ENCODE assay signal across 15 cellular contexts in the genomic region with DNA sequence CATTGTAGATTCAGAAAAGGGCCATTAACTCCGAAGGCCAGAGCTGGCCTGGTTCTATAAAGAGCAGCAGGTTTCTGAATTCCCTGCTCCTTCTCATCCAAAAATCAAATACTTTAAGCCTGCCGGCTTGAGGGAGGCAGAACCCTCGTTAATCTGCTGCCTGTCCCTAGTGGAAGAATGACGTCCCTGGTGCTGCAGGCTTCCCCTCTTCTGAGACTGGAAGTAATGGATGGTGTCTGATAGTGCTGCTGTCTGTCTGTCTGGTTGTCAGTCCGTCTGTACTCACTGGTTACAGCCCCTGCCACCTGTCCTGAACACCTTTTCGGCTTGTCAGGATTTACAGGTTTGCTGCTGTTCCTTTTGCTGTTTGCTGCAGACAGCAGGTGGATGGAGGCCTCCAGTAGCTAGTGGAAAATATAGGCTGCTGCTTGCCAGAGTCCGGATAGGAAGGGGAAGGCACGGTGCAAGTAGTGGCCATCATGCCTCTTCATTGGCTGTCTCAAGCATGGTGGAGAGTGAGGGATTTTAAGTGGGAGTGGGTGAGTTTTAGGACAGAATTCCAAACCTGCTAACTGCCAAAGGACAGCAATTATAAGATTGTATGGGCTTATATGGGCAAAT.
DNase-seq lines count a peak whose midpoint lies in the region; ATAC-seq lines count a peak whose summit lies in the region.
"Had no signal": no experiment of that assay in that cellular context is flagged by ENCODE, and none has a peak within 500 bp of the region (broad histone marks: within the 10 kb centered on the region; RNA-seq: fewer than 3 reads in every experiment).

No MANE protein-coding gene starts in this region.

- peak; percentile 6 for DNase-seq in NCI-H82 (lab: John Stamatoyannopoulos, UW)
- DNase-seq in NCI-H82 treated with DMSO at 0.1 percent for 48 hours (lab: John Stamatoyannopoulos, UW; ENCODE audit: unreplicated experiment), result no peak
- DNase-seq in adipocyte (ENCODE audit: low read depth), result no peak
- peak; percentile 22 for DNase-seq in inferior parietal cortex (ENCODE audit: extremely low spot score)
- DNase-seq in superior temporal gyrus (ENCODE audit: extremely low spot score), result peak; percentile 36
- DNase-seq in KG1 (lab: John Stamatoyannopoulos, UW), result no peak
- DNase-seq in NCI-H510A (lab: John Stamatoyannopoulos, UW), result no peak
- DNase-seq: MM.1S, NCI-H1105, NCI-H187 treated with DMSO at 0.1 percent for 48 hours, NCI-H524 treated with DMSO at 0.1 percent for 48 hours had no signal

- H3K9ac ChIP-seq in adipocyte (ENCODE audit: low read length), result no peak overlapping the region

- no peaks in the 10 kb centered on the region for H3K9me3 ChIP-seq in adipocyte (ENCODE audit: control insufficient read depth, low read length)

- no peaks in the 10 kb centered on the region for H3K4me1 ChIP-seq in adipocyte (ENCODE audit: control insufficient read depth, insufficient read depth, low read length)

- no peak for ATAC-seq in HG02588 (IDR thresholded peaks at IDR 0.05; ENCODE audit: unreplicated experiment)
- ATAC-seq: HepG2, Right ventricle myocardium inferior, SK-N-SH treated with all-trans-retinoic acid at 6 μM for 48 hours had no signal

- H3K36me3 ChIP-seq in adipocyte (ENCODE audit: control insufficient read depth, insufficient read depth, low read length, severe bottlenecking), result no peaks in the 10 kb centered on the region

- no peaks in the 10 kb centered on the region for H3K27me3 ChIP-seq in adipocyte (replicated peaks; ENCODE audit: control insufficient read depth, insufficient read depth, low read length)

- peak overlapping the region; percentile 80 for H3K4me3 ChIP-seq in adipocyte (ENCODE audit: low read length)

Comparison
In these comparisons a context has a peak if more than half of its experiments do, and no peak if none do; other contexts are left out.
1. DNase-seq: peak in NCI-H82 (single experiment), inferior parietal cortex (single experiment) and superior temporal gyrus (single experiment); none in NCI-H82 treated with DMSO at 0.1 percent for 48 hours (single experiment), adipocyte (single experiment), KG1 (single experiment) and NCI-H510A (single experiment).